Comparison of ENCODE assay signal across 8 cellular contexts in the genomic region with DNA sequence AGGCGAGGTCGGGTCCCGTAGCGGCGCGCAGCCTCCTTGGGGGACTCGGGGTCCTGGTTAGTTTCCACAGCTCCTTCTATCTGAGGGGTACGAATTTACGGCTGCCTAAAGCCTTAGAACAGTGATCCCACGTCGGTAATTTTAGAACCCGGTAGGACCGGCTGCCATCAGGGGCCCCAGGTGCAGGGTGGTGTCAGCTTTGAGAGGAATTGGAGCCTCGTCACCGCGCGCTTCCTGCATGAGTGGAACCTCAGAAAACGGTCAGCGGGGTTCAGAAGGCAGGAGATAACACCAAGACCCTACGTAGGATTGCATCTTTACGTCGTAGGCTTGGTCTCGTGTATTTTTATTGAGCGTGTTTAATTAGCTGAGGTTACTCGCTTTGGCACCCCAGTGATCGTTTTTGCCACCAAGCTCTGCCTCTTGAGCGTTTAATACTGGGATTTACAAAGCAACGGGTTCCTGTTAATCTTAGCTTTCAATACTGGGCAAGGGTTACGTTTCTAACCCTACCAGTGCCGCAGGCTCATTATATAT. TPM values are rescaled to one million over a fixed set of nuclear protein-coding genes. Genes with fewer than 3 reads are reported as not detected.
A peak's percentile ranks its signal among the peaks of the same experiment; 100 is the strongest.
DNase-seq lines count a peak whose midpoint lies in the region; ATAC-seq and TF ChIP-seq lines count a peak whose summit lies in the region.

No MANE protein-coding gene starts in this region.

- H3K9ac ChIP-seq in SU-DHL-6 (ENCODE audit: low read length), result peak overlapping the region; percentile 84

- H3K27ac Mint-ChIP-seq in Calu3 (ENCODE audit: unreplicated experiment), result peak overlapping the region; percentile 93

- DNase-seq in Calu3 (peak; percentile 47), cardiac fibroblast (ENCODE audit: low read depth in 2 of 2) (peak; percentile 34 to 59), left lung (peak in 1 of 2 donors; percentile 38), mucosa of gallbladder (ENCODE audit: low spot score) (no peak)
- peak; percentile 21 for DNase-seq in stimulated activated CD8-positive, alpha-beta memory T cell treated with anti-CD3 and anti-CD28 coated beads, Interleukin-15, amount 100 ng/mL, for 1 hour (ENCODE audit: low read depth)

- H3K79me2 ChIP-seq in SU-DHL-6 (ENCODE audit: insufficient read depth, low read length), result no peaks in the 10 kb centered on the region

- TSS peak; percentile 79 for BruUV-seq in Calu3 (replicated peaks; lab: Mats Ljungman, UMichigan)

- H3K36me3 Mint-ChIP-seq in Calu3 (ENCODE audit: insufficient read depth, unreplicated experiment), result peaks cover 23% of the 10 kb centered on the region

- H3K27ac ChIP-seq in SU-DHL-6 (ENCODE audit: low read depth, low read length), result peak overlapping the region; percentile 16
- peak overlapping the region; percentile 68 to 87 for H3K27ac ChIP-seq in left lung

- no peaks in the 10 kb centered on the region for H4K20me1 ChIP-seq in SU-DHL-6 (ENCODE audit: low read depth, low read length)

- H3K9me2 ChIP-seq in SU-DHL-6 (replicated peaks; ENCODE audit: insufficient read depth, low read length), result no peaks in the 10 kb centered on the region

- H3K27me3 ChIP-seq in SU-DHL-6 (ENCODE audit: low read length) (no peaks in the 10 kb centered on the region), left lung (no peaks in the 10 kb centered on the region)

- H3K36me3 ChIP-seq in SU-DHL-6 (ENCODE audit: low read length) (no peaks in the 10 kb centered on the region), left lung (no peaks in the 10 kb centered on the region)

- peak; percentile 49 for ATAC-seq in GM19452 (IDR thresholded peaks at IDR 0.05; ENCODE audit: unreplicated experiment)
- ATAC-seq in HG03521 (IDR thresholded peaks at IDR 0.05; ENCODE audit: unreplicated experiment), result peak; percentile 40
- ATAC-seq in left lung, result peak; percentile 57

- no peaks in the 10 kb centered on the region for H3F3A ChIP-seq in SU-DHL-6 (ENCODE audit: insufficient read depth)

- H2AFZ ChIP-seq in SU-DHL-6 (ENCODE audit: low read depth, low read length, severe bottlenecking), result peak overlapping the region; percentile 91

- peak overlapping the region; percentile 85 for H3K4me2 ChIP-seq in SU-DHL-6 (ENCODE audit: low read depth, low read length, poor library complexity, severe bottlenecking)

- H3K27me3 Mint-ChIP-seq in Calu3 (ENCODE audit: unreplicated experiment), result no peaks in the 10 kb centered on the region

- CTCF ChIA-PET in Calu3 (lab: Charles Lee), result interaction anchor here (0.7 kb wide), 1 partner anchor 74 kb away, joined by 3 read pairs; no protein-coding TSS in a partner anchor

- peaks cover 4 to 17% of the 10 kb centered on the region in 2 donors for H3K4me1 ChIP-seq in left lung

- H3K4me3 ChIP-seq in SU-DHL-6 (ENCODE audit: insufficient read depth, low read length, poor library complexity, severe bottlenecking) (peak overlapping the region; percentile 70), cardiac fibroblast (replicated peaks in 1 of 2; ENCODE audit: low read depth in 2 of 2, low read length in 2 of 2) (peak overlapping the region; percentile 71 to 80), left lung (peak overlapping the region; percentile 71 to 76)

- H3K9me3 Mint-ChIP-seq in Calu3 (ENCODE audit: low read depth, unreplicated experiment), result peaks cover 3% of the 10 kb centered on the region

- H3K4me3 Mint-ChIP-seq in Calu3 (ENCODE audit: low read depth, unreplicated experiment), result peak overlapping the region; percentile 80

- intact Hi-C loops in Calu3 (cut with micrococcal nuclease; ENCODE audit: unreplicated experiment), result no loop called here
- intact Hi-C loops in left lung (cut with DNase I), result no loop called here

- H3K4me1 Mint-ChIP-seq in Calu3 (ENCODE audit: low read depth, unreplicated experiment), result peaks cover 9% of the 10 kb centered on the region

- TF ChIP-seq CTCF in Calu3 (IDR thresholded peaks at IDR 0.05; ENCODE audit: unreplicated experiment) (no peak), SU-DHL-6 (IDR thresholded peaks at IDR 0.05; ENCODE audit: insufficient read depth, low read length, poor library complexity, severe bottlenecking) (no peak), cardiac fibroblast (IDR thresholded peaks at IDR 0.05; ENCODE audit: low read depth, low read length) (no peak), left lung (IDR thresholded peaks at IDR 0.05) (no peak)

- H3K9me3 ChIP-seq in SU-DHL-6 (ENCODE audit: insufficient read depth, low read length) (no peaks in the 10 kb centered on the region), left lung (no peaks in the 10 kb centered on the region)

RNA-seq across cellular contexts. Expression of a gene that starts 0.4 kb away (rescaled TPM):
- total RNA-seq in Calu3 (2022), result 1.6 and 3.2 TPM in 2 replicates
- 1 to 10 TPM in 1 of 2 donors, under 1 TPM in 1; 0.85 to 2.0 TPM for total RNA-seq in left lung
- total RNA-seq in mucosa of gallbladder, result 1.8 TPM
